ENCODE assay signal across 2 cellular contexts in the genomic region with DNA sequence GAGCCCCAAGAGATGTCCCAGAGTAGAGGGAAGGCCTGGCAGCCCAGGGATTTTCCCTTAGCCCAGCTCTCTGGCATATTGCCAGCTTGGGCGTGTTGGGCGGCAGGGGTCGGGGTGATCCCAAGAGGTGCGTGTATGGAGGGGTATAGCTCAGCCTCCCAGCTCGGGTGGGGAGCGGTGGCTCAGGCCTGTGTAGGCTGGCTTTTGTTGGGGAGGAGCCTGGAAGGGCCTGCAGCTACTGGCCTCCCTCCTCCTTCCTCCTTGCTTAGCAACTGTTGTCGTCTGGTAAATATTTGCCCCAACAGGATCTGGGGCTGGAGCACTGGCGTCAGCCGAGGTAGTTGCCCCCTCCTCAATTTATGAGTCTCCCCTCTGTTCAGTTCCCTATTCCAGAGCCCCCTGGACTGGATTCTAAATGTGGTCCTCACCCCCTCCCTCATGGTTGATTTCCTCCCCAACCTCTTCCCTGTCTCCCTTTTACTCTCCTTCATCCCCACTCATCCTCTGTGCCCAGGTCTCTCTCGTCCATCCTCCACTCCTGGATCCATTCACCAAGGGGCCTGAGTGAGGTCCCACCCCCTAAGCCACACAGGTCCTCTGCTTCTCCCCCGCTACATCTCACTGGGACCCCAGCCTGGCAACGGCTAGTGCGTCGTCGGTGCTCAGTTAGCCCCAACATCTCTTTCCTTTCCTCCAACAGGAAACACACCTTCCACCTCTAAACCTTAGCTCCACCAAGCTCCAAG.
TF ChIP-seq lines count a peak whose summit lies in the region.

No MANE protein-coding gene starts in this region.

TF ChIP-seq in SK-N-SH treated with all-trans-retinoic acid at 6 μM for 48 hours, 23 proteins besides CTCF, POLR2A, EP300 and RAD21:
- TF ChIP-seq OSR1 (CRISPR knock-in tag; IDR thresholded peaks at IDR 0.05) (no peak), ZC3H10 (CRISPR knock-in tag; IDR thresholded peaks at IDR 0.05) (0 out of 2 replicates have a peak, but pooled peaks have one; percentile 31), CSDC2 (CRISPR knock-in tag; IDR thresholded peaks at IDR 0.05) (0 out of 2 replicates have a peak, but pooled peaks have one; percentile 48), ZNF8 (CRISPR knock-in tag; IDR thresholded peaks at IDR 0.05) (no peak), ZFP3 (CRISPR knock-in tag; IDR thresholded peaks at IDR 0.05) (0 out of 2 replicates have a peak, but pooled peaks have one; percentile 10)

TF ChIP-seq in HepG2, 621 proteins besides CTCF, POLR2A, EP300 and RAD21:
- no peak for TF ChIP-seq ELF1 (CRISPR knock-in tag; IDR thresholded peaks at IDR 0.05)
- TF ChIP-seq, protein P1, sequence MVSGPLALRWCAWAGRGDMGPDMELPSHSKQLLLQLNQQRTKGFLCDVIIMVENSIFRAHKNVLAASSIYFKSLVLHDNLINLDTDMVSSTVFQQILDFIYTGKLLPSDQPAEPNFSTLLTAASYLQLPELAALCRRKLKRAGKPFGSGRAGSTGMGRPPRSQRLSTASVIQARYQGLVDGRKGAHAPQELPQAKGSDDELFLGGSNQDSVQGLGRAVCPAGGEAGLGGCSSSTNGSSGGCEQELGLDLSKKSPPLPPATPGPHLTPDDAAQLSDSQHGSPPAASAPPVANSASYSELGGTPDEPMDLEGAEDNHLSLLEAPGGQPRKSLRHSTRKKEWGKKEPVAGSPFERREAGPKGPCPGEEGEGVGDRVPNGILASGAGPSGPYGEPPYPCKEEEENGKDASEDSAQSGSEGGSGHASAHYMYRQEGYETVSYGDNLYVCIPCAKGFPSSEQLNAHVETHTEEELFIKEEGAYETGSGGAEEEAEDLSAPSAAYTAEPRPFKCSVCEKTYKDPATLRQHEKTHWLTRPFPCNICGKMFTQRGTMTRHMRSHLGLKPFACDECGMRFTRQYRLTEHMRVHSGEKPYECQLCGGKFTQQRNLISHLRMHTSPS (CRISPR knock-in tag; IDR thresholded peaks at IDR 0.05; ENCODE audit: low read depth) = peak; percentile 11; the same call in 1 of the 2 replicates
- peak; percentile 5; the same call in 1 of the 2 replicates for TF ChIP-seq ETV5 (CRISPR knock-in tag; IDR thresholded peaks at IDR 0.05; ENCODE audit: borderline replicate concordance)
- 0 out of 2 replicates have a peak, but pooled peaks have one; percentile 12 for TF ChIP-seq SAP130 (CRISPR knock-in tag; IDR thresholded peaks at IDR 0.05; ENCODE audit: low read depth)
- peak; percentile 22; the same call in 1 of the 2 replicates for TF ChIP-seq RFX3 (CRISPR knock-in tag; IDR thresholded peaks at IDR 0.05)
- TF ChIP-seq MYNN (CRISPR knock-in tag; IDR thresholded peaks at IDR 0.05; ENCODE audit: low read depth) = no peak
- peak; percentile 98 for TF ChIP-seq ZNF263 (CRISPR knock-in tag; IDR thresholded peaks at IDR 0.05)
- peak; percentile 59; the same call in 1 of the 2 replicates for TF ChIP-seq LCORL (IDR thresholded peaks at IDR 0.05)
- TF ChIP-seq LCORL (CRISPR knock-in tag; IDR thresholded peaks at IDR 0.05) = no peak
- TF ChIP-seq, protein P2, sequence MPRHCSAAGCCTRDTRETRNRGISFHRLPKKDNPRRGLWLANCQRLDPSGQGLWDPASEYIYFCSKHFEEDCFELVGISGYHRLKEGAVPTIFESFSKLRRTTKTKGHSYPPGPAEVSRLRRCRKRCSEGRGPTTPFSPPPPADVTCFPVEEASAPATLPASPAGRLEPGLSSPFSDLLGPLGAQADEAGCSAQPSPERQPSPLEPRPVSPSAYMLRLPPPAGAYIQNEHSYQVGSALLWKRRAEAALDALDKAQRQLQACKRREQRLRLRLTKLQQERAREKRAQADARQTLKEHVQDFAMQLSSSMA (CRISPR knock-in tag; IDR thresholded peaks at IDR 0.05) = 0 out of 2 replicates have a peak, but pooled peaks have one; percentile 59
- TF ChIP-seq ATF7-NPFF (CRISPR knock-in tag; IDR thresholded peaks at IDR 0.05; ENCODE audit: low read depth) = no peak
- TF ChIP-seq PRDM10 (CRISPR knock-in tag; IDR thresholded peaks at IDR 0.05; ENCODE audit: low read depth) = peak; percentile 53; the same call in 1 of the 2 replicates
- TF ChIP-seq, protein P3, sequence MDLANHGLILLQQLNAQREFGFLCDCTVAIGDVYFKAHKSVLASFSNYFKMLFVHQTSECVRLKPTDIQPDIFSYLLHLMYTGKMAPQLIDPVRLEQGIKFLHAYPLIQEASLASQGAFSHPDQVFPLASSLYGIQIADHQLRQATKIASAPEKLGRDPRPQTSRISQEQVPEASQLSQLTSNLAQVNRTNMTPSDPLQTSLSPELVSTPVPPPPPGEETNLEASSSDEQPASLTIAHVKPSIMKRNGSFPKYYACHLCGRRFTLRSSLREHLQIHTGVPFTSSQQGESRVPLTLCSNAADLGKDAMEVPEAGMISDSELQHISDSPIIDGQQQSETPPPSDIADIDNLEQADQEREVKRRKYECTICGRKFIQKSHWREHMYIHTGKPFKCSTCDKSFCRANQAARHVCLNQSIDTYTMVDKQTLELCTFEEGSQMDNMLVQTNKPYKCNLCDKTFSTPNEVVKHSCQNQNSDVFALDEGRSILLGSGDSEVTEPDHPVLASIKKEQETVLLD (CRISPR knock-in tag; IDR thresholded peaks at IDR 0.05; ENCODE audit: low read depth) = 0 out of 2 replicates have a peak, but pooled peaks have one; percentile 7
- peak; percentile 11 for TF ChIP-seq TEAD3 (CRISPR knock-in tag; optimal IDR thresholded peaks at IDR 0.05; ENCODE audit: borderline replicate concordance)
- TF ChIP-seq ARID3A (IDR thresholded peaks at IDR 0.05; ENCODE audit: low read depth, low read length) = no peak
- 0 out of 2 replicates have a peak, but pooled peaks have one; percentile 21 for TF ChIP-seq ZNF564 (CRISPR knock-in tag; IDR thresholded peaks at IDR 0.05)
- peak; percentile 59 for TF ChIP-seq RFX1 (IDR thresholded peaks at IDR 0.05)
- no peak for TF ChIP-seq ZNF772 (CRISPR knock-in tag; IDR thresholded peaks at IDR 0.05)
- 0 out of 2 replicates have a peak, but pooled peaks have one; percentile 27 for TF ChIP-seq CHD4 (IDR thresholded peaks at IDR 0.05; ENCODE audit: borderline replicate concordance, low read length)
- TF ChIP-seq DMAP1 (CRISPR knock-in tag; IDR thresholded peaks at IDR 0.05) = 0 out of 2 replicates have a peak, but pooled peaks have one; percentile 42
- TF ChIP-seq, protein P4, sequence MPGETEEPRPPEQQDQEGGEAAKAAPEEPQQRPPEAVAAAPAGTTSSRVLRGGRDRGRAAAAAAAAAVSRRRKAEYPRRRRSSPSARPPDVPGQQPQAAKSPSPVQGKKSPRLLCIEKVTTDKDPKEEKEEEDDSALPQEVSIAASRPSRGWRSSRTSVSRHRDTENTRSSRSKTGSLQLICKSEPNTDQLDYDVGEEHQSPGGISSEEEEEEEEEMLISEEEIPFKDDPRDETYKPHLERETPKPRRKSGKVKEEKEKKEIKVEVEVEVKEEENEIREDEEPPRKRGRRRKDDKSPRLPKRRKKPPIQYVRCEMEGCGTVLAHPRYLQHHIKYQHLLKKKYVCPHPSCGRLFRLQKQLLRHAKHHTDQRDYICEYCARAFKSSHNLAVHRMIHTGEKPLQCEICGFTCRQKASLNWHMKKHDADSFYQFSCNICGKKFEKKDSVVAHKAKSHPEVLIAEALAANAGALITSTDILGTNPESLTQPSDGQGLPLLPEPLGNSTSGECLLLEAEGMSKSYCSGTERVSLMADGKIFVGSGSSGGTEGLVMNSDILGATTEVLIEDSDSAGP (CRISPR knock-in tag; IDR thresholded peaks at IDR 0.05; ENCODE audit: borderline replicate concordance) = peak; percentile 52; the same call in 1 of the 2 replicates
